1 cellular context compared by ENCODE assay signal in genomic region chr16:57185945-57186629, GRCh38.
TF ChIP-seq lines count a peak whose summit lies in the region.

PSME3IP1 (minus strand) TSS chr16:57186039; CDS start chr16:57173854, 12,185 bp downstream.
RSPRY1 (plus strand) TSS chr16:57186329; CDS start chr16:57204659, 18,330 bp downstream.

TF ChIP-seq in HEK293, 187 proteins besides CTCF, POLR2A, EP300 and RAD21 (continued from another document):
- TF ChIP-seq ZNF292 (tag by site-specific recombination; IDR thresholded peaks at IDR 0.05; ENCODE audit: borderline replicate concordance, low read depth) (no peak), ZNF311 (tag by site-specific recombination; IDR thresholded peaks at IDR 0.05; ENCODE audit: borderline replicate concordance) (no peak), ZFP3 (tag by site-specific recombination; IDR thresholded peaks at IDR 0.05; ENCODE audit: low read depth) (no peak), ZBTB10 (tag by site-specific recombination; IDR thresholded peaks at IDR 0.05) (peak; percentile 32; the same call in 1 of the 2 replicates), GFI1B (tag by site-specific recombination; IDR thresholded peaks at IDR 0.05) (no peak), REPIN1 (tag by site-specific recombination; IDR thresholded peaks at IDR 0.05; ENCODE audit: low read depth) (no peak), ZNF398 (tag by site-specific recombination; IDR thresholded peaks at IDR 0.05) (peak; percentile 86)
